1 cellular context compared by ENCODE assay signal in genomic region chr5:143806568-143806967, GRCh38.
TF ChIP-seq lines count a peak whose summit lies in the region.

No MANE protein-coding gene starts in this region.

TF ChIP-seq in GM12878, 131 proteins besides CTCF, POLR2A, EP300 and RAD21 (continued from another document):
- TF ChIP-seq ZBTB40 (IDR thresholded peaks at IDR 0.05; ENCODE audit: borderline replicate concordance) (no peak; the same call in 1 of the 2 replicates), LARP7 (IDR thresholded peaks at IDR 0.05) (no peak), BHLHE40 (IDR thresholded peaks at IDR 0.05; ENCODE audit: borderline replicate concordance in 1 of 2, low read depth in 2 of 2, low read length in 1 of 2) (0 out of 4 replicates have a peak, but pooled peaks of 1 of the 2 experiments have one; percentile 22), ZNF592 (IDR thresholded peaks at IDR 0.05) (no peak), MEF2B (IDR thresholded peaks at IDR 0.05; ENCODE audit: partially characterized antibody, poor library complexity, severe bottlenecking) (peak; percentile 73), STAT1 (conservative IDR thresholded peaks at IDR 0.05) (no peak), NFXL1 (IDR thresholded peaks at IDR 0.05; ENCODE audit: borderline replicate concordance) (no peak), ZNF274 (IDR thresholded peaks at IDR 0.05; ENCODE audit: insufficient read depth, insufficient read length) (no peak), ZBED1 (IDR thresholded peaks at IDR 0.05; ENCODE audit: borderline replicate concordance) (peak; percentile 62; the same call in 1 of the 2 replicates), YBX1 (IDR thresholded peaks at IDR 0.05) (no peak), EED (IDR thresholded peaks at IDR 0.05; ENCODE audit: low read depth) (peak; percentile 86), DPF2 (IDR thresholded peaks at IDR 0.05) (no peak), MEF2A (IDR thresholded peaks at IDR 0.05; ENCODE audit: insufficient read depth, low read depth, low read length) (peak; percentile 67; the same call in 1 of the 2 replicates), HSF1 (IDR thresholded peaks at IDR 0.05; ENCODE audit: low read depth, low read length) (no peak), NR2C2 (IDR thresholded peaks at IDR 0.05; ENCODE audit: borderline replicate concordance, control insufficient read depth, insufficient read length, low read depth) (no peak), YY1 (IDR thresholded peaks at IDR 0.05; ENCODE audit: low read depth, low read length) (0 out of 2 replicates have a peak, but pooled peaks have one; percentile 16), HDAC2 (IDR thresholded peaks at IDR 0.05) (no peak), STAT3 (IDR thresholded peaks at IDR 0.05; ENCODE audit: low read depth, low read length) (no peak), CBFB (IDR thresholded peaks at IDR 0.05; ENCODE audit: low read depth) (peak; percentile 20; the same call in 1 of the 2 replicates), IRF4 (IDR thresholded peaks at IDR 0.05; ENCODE audit: low read depth, low read length) (no peak), NRF1 (conservative IDR thresholded peaks at IDR 0.05; ENCODE audit: low read depth, low read length) (no peak), SMARCA5 (IDR thresholded peaks at IDR 0.05) (no peak), CREB1 (IDR thresholded peaks at IDR 0.05; ENCODE audit: low read depth) (peak; percentile 48; the same call in 1 of the 2 replicates), PAX5 (IDR thresholded peaks at IDR 0.05; ENCODE audit: borderline replicate concordance, low read depth, low read length) (0 out of 2 replicates have a peak, but pooled peaks have one; percentile 23), ZZZ3 (IDR thresholded peaks at IDR 0.05; ENCODE audit: control insufficient read depth, insufficient read length, low read depth) (no peak), MXI1 (IDR thresholded peaks at IDR 0.05; ENCODE audit: low read depth, low read length) (no peak), NFIC (IDR thresholded peaks at IDR 0.05; ENCODE audit: low read depth, low read length) (peak; percentile 77; the same call in 1 of the 2 replicates), ATF3 (IDR thresholded peaks at IDR 0.05; ENCODE audit: borderline replicate concordance, extremely low read depth, low read depth, low read length) (0 out of 2 replicates have a peak, but pooled peaks have one; percentile 8), SUZ12 (IDR thresholded peaks at IDR 0.05; ENCODE audit: unreplicated experiment) (no peak), GATAD2B (conservative IDR thresholded peaks at IDR 0.05; ENCODE audit: low read depth) (0 out of 2 replicates have a peak, but pooled peaks have one; percentile 48), USF1 (IDR thresholded peaks at IDR 0.05; ENCODE audit: borderline replicate concordance, extremely low read length, insufficient read depth, low read depth, low read length) (peak; percentile 28), MYC (IDR thresholded peaks at IDR 0.05; ENCODE audit: insufficient read depth, insufficient read length, insufficient replicate concordance, low read length, severe bottlenecking) (no peak), RAD51 (IDR thresholded peaks at IDR 0.05) (peak; percentile 78), RB1 (IDR thresholded peaks at IDR 0.05; ENCODE audit: borderline replicate concordance) (no peak), ZNF622 (IDR thresholded peaks at IDR 0.05) (no peak), SREBF2 (IDR thresholded peaks at IDR 0.05; ENCODE audit: low read length) (no peak)
- TF ChIP-seq, protein P1, sequence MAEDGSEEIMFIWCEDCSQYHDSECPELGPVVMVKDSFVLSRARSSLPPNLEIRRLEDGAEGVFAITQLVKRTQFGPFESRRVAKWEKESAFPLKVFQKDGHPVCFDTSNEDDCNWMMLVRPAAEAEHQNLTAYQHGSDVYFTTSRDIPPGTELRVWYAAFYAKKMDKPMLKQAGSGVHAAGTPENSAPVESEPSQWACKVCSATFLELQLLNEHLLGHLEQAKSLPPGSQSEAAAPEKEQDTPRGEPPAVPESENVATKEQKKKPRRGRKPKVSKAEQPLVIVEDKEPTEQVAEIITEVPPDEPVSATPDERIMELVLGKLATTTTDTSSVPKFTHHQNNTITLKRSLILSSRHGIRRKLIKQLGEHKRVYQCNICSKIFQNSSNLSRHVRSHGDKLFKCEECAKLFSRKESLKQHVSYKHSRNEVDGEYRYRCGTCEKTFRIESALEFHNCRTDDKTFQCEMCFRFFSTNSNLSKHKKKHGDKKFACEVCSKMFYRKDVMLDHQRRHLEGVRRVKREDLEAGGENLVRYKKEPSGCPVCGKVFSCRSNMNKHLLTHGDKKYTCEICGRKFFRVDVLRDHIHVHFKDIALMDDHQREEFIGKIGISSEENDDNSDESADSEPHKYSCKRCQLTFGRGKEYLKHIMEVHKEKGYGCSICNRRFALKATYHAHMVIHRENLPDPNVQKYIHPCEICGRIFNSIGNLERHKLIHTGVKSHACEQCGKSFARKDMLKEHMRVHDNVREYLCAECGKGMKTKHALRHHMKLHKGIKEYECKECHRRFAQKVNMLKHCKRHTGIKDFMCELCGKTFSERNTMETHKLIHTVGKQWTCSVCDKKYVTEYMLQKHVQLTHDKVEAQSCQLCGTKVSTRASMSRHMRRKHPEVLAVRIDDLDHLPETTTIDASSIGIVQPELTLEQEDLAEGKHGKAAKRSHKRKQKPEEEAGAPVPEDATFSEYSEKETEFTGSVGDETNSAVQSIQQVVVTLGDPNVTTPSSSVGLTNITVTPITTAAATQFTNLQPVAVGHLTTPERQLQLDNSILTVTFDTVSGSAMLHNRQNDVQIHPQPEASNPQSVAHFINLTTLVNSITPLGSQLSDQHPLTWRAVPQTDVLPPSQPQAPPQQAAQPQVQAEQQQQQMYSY (CRISPR knock-in tag; IDR thresholded peaks at IDR 0.05), result no peak
- TF ChIP-seq, protein P2, sequence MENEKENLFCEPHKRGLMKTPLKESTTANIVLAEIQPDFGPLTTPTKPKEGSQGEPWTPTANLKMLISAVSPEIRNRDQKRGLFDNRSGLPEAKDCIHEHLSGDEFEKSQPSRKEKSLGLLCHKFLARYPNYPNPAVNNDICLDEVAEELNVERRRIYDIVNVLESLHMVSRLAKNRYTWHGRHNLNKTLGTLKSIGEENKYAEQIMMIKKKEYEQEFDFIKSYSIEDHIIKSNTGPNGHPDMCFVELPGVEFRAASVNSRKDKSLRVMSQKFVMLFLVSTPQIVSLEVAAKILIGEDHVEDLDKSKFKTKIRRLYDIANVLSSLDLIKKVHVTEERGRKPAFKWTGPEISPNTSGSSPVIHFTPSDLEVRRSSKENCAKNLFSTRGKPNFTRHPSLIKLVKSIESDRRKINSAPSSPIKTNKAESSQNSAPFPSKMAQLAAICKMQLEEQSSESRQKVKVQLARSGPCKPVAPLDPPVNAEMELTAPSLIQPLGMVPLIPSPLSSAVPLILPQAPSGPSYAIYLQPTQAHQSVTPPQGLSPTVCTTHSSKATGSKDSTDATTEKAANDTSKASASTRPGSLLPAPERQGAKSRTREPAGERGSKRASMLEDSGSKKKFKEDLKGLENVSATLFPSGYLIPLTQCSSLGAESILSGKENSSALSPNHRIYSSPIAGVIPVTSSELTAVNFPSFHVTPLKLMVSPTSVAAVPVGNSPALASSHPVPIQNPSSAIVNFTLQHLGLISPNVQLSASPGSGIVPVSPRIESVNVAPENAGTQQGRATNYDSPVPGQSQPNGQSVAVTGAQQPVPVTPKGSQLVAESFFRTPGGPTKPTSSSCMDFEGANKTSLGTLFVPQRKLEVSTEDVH (IDR thresholded peaks at IDR 0.05; ENCODE audit: low read depth, partially characterized antibody), result no peak
- TF ChIP-seq, protein P3, sequence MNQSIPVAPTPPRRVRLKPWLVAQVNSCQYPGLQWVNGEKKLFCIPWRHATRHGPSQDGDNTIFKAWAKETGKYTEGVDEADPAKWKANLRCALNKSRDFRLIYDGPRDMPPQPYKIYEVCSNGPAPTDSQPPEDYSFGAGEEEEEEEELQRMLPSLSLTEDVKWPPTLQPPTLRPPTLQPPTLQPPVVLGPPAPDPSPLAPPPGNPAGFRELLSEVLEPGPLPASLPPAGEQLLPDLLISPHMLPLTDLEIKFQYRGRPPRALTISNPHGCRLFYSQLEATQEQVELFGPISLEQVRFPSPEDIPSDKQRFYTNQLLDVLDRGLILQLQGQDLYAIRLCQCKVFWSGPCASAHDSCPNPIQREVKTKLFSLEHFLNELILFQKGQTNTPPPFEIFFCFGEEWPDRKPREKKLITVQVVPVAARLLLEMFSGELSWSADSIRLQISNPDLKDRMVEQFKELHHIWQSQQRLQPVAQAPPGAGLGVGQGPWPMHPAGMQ (IDR thresholded peaks at IDR 0.05; ENCODE audit: borderline replicate concordance), result no peak
